In genomic region chr4:151035321-151035720, GRCh38 we compare ENCODE assay signal across 15 cellular contexts. TPM values are rescaled to one million over a fixed set of nuclear protein-coding genes. Genes with fewer than 3 reads are reported as not detected.
DNase-seq lines count a peak whose midpoint lies in the region; ATAC-seq and TF ChIP-seq lines count a peak whose summit lies in the region.
"Had no signal": no experiment of that assay in that cellular context is flagged by ENCODE, and none has a peak within 500 bp of the region (broad histone marks: within the 10 kb centered on the region; RNA-seq: fewer than 3 reads in every experiment).

No MANE protein-coding gene starts in this region.

- no peak for TF ChIP-seq CTCF in RWPE1 (conservative IDR thresholded peaks at IDR 0.05; ENCODE audit: low read depth)
- TF ChIP-seq CTCF in mucosa of descending colon (IDR thresholded peaks at IDR 0.05): no peak

- H3K27me3 Mint-ChIP-seq in CD8-positive, alpha-beta memory T cell: peaks cover 5 to 10% of the 10 kb centered on the region in 2 donors
- H3K27me3 Mint-ChIP-seq: activated T-cell treated with anti-CD3 and anti-CD28 coated beads, Interleukin-2, amount 50 U/mL, for 24 hours had no signal

- DNase-seq in DMS79 treated with DMSO at 0.1 percent for 48 hours (lab: John Stamatoyannopoulos, UW) (peak; percentile 70), NCI-H187 treated with DMSO at 0.1 percent for 48 hours (lab: John Stamatoyannopoulos, UW) (peak; percentile 74), RWPE1 (ENCODE audit: low spot score) (peak; percentile 10), mucosa of descending colon (peak in 1 of 3 donors; percentile 37), EL (no peak), medulla oblongata (ENCODE audit: extremely low spot score) (no peak)
- DNase-seq in CD8-positive, alpha-beta memory T cell: no peak
- DNase-seq: activated CD4-positive, CD25-positive, alpha-beta regulatory T cell treated with anti-CD3 and anti-CD28 coated beads, Interleukin-2, amount 50 U/mL, for 72 hours; activated T-cell treated with anti-CD3 and anti-CD28 coated beads, Interleukin-2, amount 50 U/mL, for 24 hours; NCI-H2227 treated with DMSO at 0.1 percent for 48 hours had no signal

- CTCF ChIA-PET in RWPE1 (lab: Yijun Ruan, JAX): no interaction called here
- CTCF ChIA-PET in CD8-positive, alpha-beta memory T cell (lab: Charles Lee): no interaction called here

- no peak overlapping the region for H3K4me3 ChIP-seq in mucosa of descending colon
- H3K4me3 ChIP-seq in CD8-positive, alpha-beta memory T cell (ENCODE audit: low read length): no peak overlapping the region
- H3K4me3 ChIP-seq: SJSA1, smooth muscle cell had no signal

- H3K36me3 ChIP-seq in mucosa of descending colon (ENCODE audit: low read depth): no peaks in the 10 kb centered on the region
- H3K36me3 ChIP-seq in CD8-positive, alpha-beta memory T cell (ENCODE audit: insufficient read depth, low read length): no peaks in the 10 kb centered on the region
- H3K36me3 ChIP-seq: SJSA1 had no signal

- no peaks in the 10 kb centered on the region for H3K9me3 ChIP-seq in mucosa of descending colon
- no peaks in the 10 kb centered on the region for H3K9me3 ChIP-seq in CD8-positive, alpha-beta memory T cell (ENCODE audit: low read length)
- H3K9me3 ChIP-seq: SJSA1 had no signal

- intact Hi-C loops in mucosa of descending colon (cut with DNase I, micrococcal nuclease): no loop called here

- H3K27me3 ChIP-seq in CD8-positive, alpha-beta memory T cell (ENCODE audit: insufficient read depth, low read length, poor library complexity, severe bottlenecking): no peaks in the 10 kb centered on the region
- H3K27me3 ChIP-seq: SJSA1 had no signal

- H3K4me1 Mint-ChIP-seq in CD8-positive, alpha-beta memory T cell: peaks cover 7 to 15% (median 13%) of the 10 kb centered on the region in 3 donors

- no peak overlapping the region for H3K27ac ChIP-seq in RWPE1
- H3K27ac ChIP-seq in CD8-positive, alpha-beta memory T cell (ENCODE audit: low read depth, low read length): no peak overlapping the region
- H3K27ac ChIP-seq: SJSA1 had no signal

- peaks cover 0 to 4% (median 0%) of the 10 kb centered on the region in 3 donors for H3K36me3 Mint-ChIP-seq in CD8-positive, alpha-beta memory T cell
- H3K36me3 Mint-ChIP-seq: natural killer cell treated with Interleukin-12 subunit alpha and Interleukin-12 subunit beta and Interleukin-15 and Interleukin-18, amount 100 ng/mL, for 72 hours had no signal

- ATAC-seq in mucosa of descending colon (peak; percentile 95), HG03457 (IDR thresholded peaks at IDR 0.05; ENCODE audit: unreplicated experiment) (no peak)
- ATAC-seq: natural killer cell treated with Interleukin-12 subunit alpha and Interleukin-12 subunit beta and Interleukin-15 and Interleukin-18, amount 100 ng/mL, for 72 hours had no signal

- peak overlapping the region in 1 of 8 donors; percentile 88 for H3K27ac Mint-ChIP-seq in CD8-positive, alpha-beta memory T cell
- H3K27ac Mint-ChIP-seq: activated T-cell treated with anti-CD3 and anti-CD28 coated beads, Interleukin-2, amount 50 U/mL, for 24 hours; B cell; natural killer cell treated with Interleukin-12 subunit alpha and Interleukin-12 subunit beta and Interleukin-15 and Interleukin-18, amount 100 ng/mL, for 72 hours had no signal

- POLR2A ChIA-PET in RWPE1 (lab: Yijun Ruan, JAX; ENCODE audit: low non-redundant PET): no interaction called here
- POLR2A ChIA-PET in CD8-positive, alpha-beta memory T cell (lab: Charles Lee): no interaction called here

- H3K4me3 Mint-ChIP-seq in CD8-positive, alpha-beta memory T cell: no peak overlapping the region
- H3K4me3 Mint-ChIP-seq: activated T-cell treated with anti-CD3 and anti-CD28 coated beads, Interleukin-2, amount 50 U/mL, for 24 hours; B cell; natural killer cell treated with Interleukin-12 subunit alpha and Interleukin-12 subunit beta and Interleukin-15 and Interleukin-18, amount 100 ng/mL, for 72 hours had no signal

- H3K9me3 Mint-ChIP-seq in CD8-positive, alpha-beta memory T cell: no peaks in the 10 kb centered on the region
- H3K9me3 Mint-ChIP-seq: natural killer cell treated with Interleukin-12 subunit alpha and Interleukin-12 subunit beta and Interleukin-15 and Interleukin-18, amount 100 ng/mL, for 72 hours had no signal

- H3K4me1 ChIP-seq in mucosa of descending colon (ENCODE audit: low read depth): peaks cover 6% of the 10 kb centered on the region
- peaks cover 3% of the 10 kb centered on the region for H3K4me1 ChIP-seq in CD8-positive, alpha-beta memory T cell (ENCODE audit: insufficient read depth, low read length)
- H3K4me1 ChIP-seq: SJSA1 had no signal

RNA-seq across cellular contexts. Expression of gene LRBA, which starts 20.2 kb away (rescaled TPM):
- total RNA-seq in mucosa of descending colon: 10 to 100 TPM; 69.8 to 98.4 (median 76.2) TPM
- total RNA-seq in CD8-positive, alpha-beta memory T cell: 10 to 100 TPM; 56.4 to 61.9 TPM
- 25.9 TPM for polyA plus RNA-seq in CD8-positive, alpha-beta memory T cell

Comparison
In these comparisons a context has a peak if more than half of its experiments do, and no peak if none do; other contexts are left out.
1. DNase-seq: peak in DMS79 treated with DMSO at 0.1 percent for 48 hours (single experiment), NCI-H187 treated with DMSO at 0.1 percent for 48 hours (single experiment) and RWPE1 (single experiment); none in CD8-positive, alpha-beta memory T cell (0 of 5), EL (single experiment) and medulla oblongata (single experiment).